In genomic region chr13:20967340-20967739, GRCh38 we compare ENCODE assay signal across 2 cellular contexts.
TF ChIP-seq lines count a peak whose summit lies in the region.

No MANE protein-coding gene starts in this region.

TF ChIP-seq in HepG2, 621 proteins besides CTCF, POLR2A, EP300 and RAD21 (continued from another document):
- TF ChIP-seq PATZ1 (CRISPR knock-in tag; IDR thresholded peaks at IDR 0.05) (peak; percentile 50; the same call in 1 of the 2 replicates), ZEB1 (IDR thresholded peaks at IDR 0.05; ENCODE audit: insufficient replicate concordance, low read depth) (peak; percentile 36), CEBPB (IDR thresholded peaks at IDR 0.05; ENCODE audit: borderline replicate concordance, low read depth, low read length) (0 out of 2 replicates have a peak, but pooled peaks have one; percentile 21), HNF4G (IDR thresholded peaks at IDR 0.05; ENCODE audit: borderline replicate concordance, low read depth, low read length) (peak; percentile 29; the same call in 1 of the 2 replicates), HNF4G (CRISPR knock-in tag; IDR thresholded peaks at IDR 0.05; ENCODE audit: borderline replicate concordance, low read depth) (no peak), ZNF512 (CRISPR knock-in tag; IDR thresholded peaks at IDR 0.05) (no peak), CBX5 (CRISPR knock-in tag; IDR thresholded peaks at IDR 0.05; ENCODE audit: borderline replicate concordance) (no peak), LBX2 (CRISPR knock-in tag; IDR thresholded peaks at IDR 0.05; ENCODE audit: borderline replicate concordance) (no peak), JUND (CRISPR knock-in tag; IDR thresholded peaks at IDR 0.05) (no peak), ZBTB34 (CRISPR knock-in tag; IDR thresholded peaks at IDR 0.05) (0 out of 2 replicates have a peak, but pooled peaks have one; percentile 36), IRF1 (CRISPR knock-in tag; IDR thresholded peaks at IDR 0.05; ENCODE audit: low read depth) (no peak), TEAD3 (CRISPR knock-in tag; optimal IDR thresholded peaks at IDR 0.05; ENCODE audit: borderline replicate concordance) (peak; percentile 20), SRSF1 (optimal IDR thresholded peaks at IDR 0.05; ENCODE audit: low read depth, low read length) (no peak), GMEB1 (CRISPR knock-in tag; IDR thresholded peaks at IDR 0.05; ENCODE audit: borderline replicate concordance) (no peak), HNF4A (CRISPR knock-in tag; IDR thresholded peaks at IDR 0.05) (peak; percentile 44; the same call in 1 of the 2 replicates), LCORL (IDR thresholded peaks at IDR 0.05) (no peak), LCORL (CRISPR knock-in tag; IDR thresholded peaks at IDR 0.05) (0 out of 2 replicates have a peak, but pooled peaks have one; percentile 18)

TF ChIP-seq in GM23338, 12 proteins besides CTCF, POLR2A, EP300 and RAD21 (continued from another document):
- TF ChIP-seq ZNF331 (CRISPR knock-in tag; IDR thresholded peaks at IDR 0.05; ENCODE audit: low read depth) (no peak), NANOG (IDR thresholded peaks at IDR 0.05; ENCODE audit: borderline replicate concordance) (no peak), ZNF462 (CRISPR knock-in tag; IDR thresholded peaks at IDR 0.05) (no peak), EZH2 (IDR thresholded peaks at IDR 0.05; ENCODE audit: low read depth, unreplicated experiment) (no peak), ZNF114 (CRISPR knock-in tag; IDR thresholded peaks at IDR 0.05) (no peak), EZH2phosphoT487 (IDR thresholded peaks at IDR 0.05; ENCODE audit: unreplicated experiment) (no peak), STAT1 (IDR thresholded peaks at IDR 0.05; ENCODE audit: unreplicated experiment) (no peak), POLR2AphosphoS5 (IDR thresholded peaks at IDR 0.05; ENCODE audit: low read depth) (no peak), REST (IDR thresholded peaks at IDR 0.05; ENCODE audit: unreplicated experiment) (no peak), CREB1 (CRISPR knock-in tag; IDR thresholded peaks at IDR 0.05; ENCODE audit: low read depth) (no peak), ETS1 (IDR thresholded peaks at IDR 0.05) (no peak)
